1 cellular context compared by ENCODE assay signal in the genomic region with DNA sequence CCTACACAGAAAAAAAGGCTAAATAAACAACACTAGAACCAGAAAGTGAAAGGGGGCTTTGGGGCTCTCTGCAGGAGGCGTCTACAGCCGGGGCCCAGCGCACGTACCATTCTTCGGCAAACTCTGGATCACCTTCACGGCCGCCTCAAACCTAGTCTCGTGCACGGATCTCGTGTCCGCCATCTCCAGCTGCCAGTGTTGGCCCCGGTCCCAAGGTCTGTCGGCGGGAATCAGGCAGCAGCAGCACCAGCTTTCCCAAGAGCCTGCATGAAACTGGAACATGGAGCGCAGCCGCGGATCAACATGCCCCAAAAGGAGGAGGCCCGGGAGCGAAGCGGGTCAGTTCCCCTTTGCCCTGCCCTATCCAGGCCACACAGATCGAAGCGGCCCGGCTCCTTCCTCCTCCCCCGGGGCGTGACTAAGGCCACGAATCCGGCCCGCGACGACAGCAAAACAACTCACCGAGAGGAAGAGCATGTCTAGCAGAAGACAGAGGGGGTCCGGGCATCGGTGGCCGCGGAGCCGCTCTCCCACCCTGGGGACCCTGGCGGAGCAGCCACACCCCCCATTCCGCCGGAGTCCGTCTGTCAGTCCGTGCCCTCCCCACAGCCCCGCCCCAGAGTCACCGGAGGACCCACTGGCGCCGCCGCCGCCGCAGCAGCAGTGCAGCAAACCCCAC.
TF ChIP-seq lines count a peak whose summit lies in the region.

A gene with protein sequence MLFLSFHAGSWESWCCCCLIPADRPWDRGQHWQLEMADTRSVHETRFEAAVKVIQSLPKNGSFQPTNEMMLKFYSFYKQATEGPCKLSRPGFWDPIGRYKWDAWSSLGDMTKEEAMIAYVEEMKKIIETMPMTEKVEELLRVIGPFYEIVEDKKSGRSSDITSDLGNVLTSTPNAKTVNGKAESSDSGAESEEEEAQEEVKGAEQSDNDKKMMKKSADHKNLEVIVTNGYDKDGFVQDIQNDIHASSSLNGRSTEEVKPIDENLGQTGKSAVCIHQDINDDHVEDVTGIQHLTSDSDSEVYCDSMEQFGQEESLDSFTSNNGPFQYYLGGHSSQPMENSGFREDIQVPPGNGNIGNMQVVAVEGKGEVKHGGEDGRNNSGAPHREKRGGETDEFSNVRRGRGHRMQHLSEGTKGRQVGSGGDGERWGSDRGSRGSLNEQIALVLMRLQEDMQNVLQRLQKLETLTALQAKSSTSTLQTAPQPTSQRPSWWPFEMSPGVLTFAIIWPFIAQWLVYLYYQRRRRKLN (minus strand): TSS at position 586 of the 679 bp plus-strand sequence. CDS start 109 bp downstream, at position 477.

TF ChIP-seq in K562, 482 proteins besides CTCF, POLR2A, EP300 and RAD21 (continued from another document and continues in another):
- TF ChIP-seq, protein P1, sequence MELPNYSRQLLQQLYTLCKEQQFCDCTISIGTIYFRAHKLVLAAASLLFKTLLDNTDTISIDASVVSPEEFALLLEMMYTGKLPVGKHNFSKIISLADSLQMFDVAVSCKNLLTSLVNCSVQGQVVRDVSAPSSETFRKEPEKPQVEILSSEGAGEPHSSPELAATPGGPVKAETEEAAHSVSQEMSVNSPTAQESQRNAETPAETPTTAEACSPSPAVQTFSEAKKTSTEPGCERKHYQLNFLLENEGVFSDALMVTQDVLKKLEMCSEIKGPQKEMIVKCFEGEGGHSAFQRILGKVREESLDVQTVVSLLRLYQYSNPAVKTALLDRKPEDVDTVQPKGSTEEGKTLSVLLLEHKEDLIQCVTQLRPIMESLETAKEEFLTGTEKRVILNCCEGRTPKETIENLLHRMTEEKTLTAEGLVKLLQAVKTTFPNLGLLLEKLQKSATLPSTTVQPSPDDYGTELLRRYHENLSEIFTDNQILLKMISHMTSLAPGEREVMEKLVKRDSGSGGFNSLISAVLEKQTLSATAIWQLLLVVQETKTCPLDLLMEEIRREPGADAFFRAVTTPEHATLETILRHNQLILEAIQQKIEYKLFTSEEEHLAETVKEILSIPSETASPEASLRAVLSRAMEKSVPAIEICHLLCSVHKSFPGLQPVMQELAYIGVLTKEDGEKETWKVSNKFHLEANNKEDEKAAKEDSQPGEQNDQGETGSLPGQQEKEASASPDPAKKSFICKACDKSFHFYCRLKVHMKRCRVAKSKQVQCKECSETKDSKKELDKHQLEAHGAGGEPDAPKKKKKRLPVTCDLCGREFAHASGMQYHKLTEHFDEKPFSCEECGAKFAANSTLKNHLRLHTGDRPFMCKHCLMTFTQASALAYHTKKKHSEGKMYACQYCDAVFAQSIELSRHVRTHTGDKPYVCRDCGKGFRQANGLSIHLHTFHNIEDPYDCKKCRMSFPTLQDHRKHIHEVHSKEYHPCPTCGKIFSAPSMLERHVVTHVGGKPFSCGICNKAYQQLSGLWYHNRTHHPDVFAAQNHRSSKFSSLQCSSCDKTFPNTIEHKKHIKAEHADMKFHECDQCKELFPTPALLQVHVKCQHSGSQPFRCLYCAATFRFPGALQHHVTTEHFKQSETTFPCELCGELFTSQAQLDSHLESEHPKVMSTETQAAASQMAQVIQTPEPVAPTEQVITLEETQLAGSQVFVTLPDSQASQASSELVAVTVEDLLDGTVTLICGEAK (IDR thresholded peaks at IDR 0.05): no peak
- TF ChIP-seq, protein P1 (CRISPR knock-in tag; IDR thresholded peaks at IDR 0.05): no peak; the same call in 1 of the 2 replicates
- TF ChIP-seq HLTF (IDR thresholded peaks at IDR 0.05): 0 out of 2 replicates have a peak, but pooled peaks have one; percentile 38
- no peak; the same call in 1 of the 2 replicates for TF ChIP-seq MYNN (IDR thresholded peaks at IDR 0.05)
- no peak for TF ChIP-seq MYNN (CRISPR knock-in tag; IDR thresholded peaks at IDR 0.05)
- TF ChIP-seq ASH1L (IDR thresholded peaks at IDR 0.05; ENCODE audit: borderline replicate concordance, low read depth, partially characterized antibody): no peak
- peak; percentile 57; the same call in 1 of the 2 replicates for TF ChIP-seq ZNF263 (CRISPR knock-in tag; IDR thresholded peaks at IDR 0.05; ENCODE audit: borderline replicate concordance)
- TF ChIP-seq MYC (IDR thresholded peaks at IDR 0.05; ENCODE audit: low read depth, low read length): no peak
- TF ChIP-seq MYC (CRISPR knock-in tag; IDR thresholded peaks at IDR 0.05; ENCODE audit: borderline replicate concordance, low read depth): no peak
- TF ChIP-seq TGIF2 (CRISPR knock-in tag; IDR thresholded peaks at IDR 0.05): 0 out of 2 replicates have a peak, but pooled peaks have one; percentile 31
- peak; percentile 30; the same call in 1 of the 2 replicates for TF ChIP-seq POLR2AphosphoS5 (IDR thresholded peaks at IDR 0.05; ENCODE audit: control insufficient read depth, insufficient read depth, low read depth, low read length)
- peak; percentile 26; the same call in 1 of the 2 replicates for TF ChIP-seq ARID2 (IDR thresholded peaks at IDR 0.05)
- no peak for TF ChIP-seq ZNF830 (CRISPR knock-in tag; IDR thresholded peaks at IDR 0.05)
- peak; percentile 14; the same call in 1 of the 2 replicates for TF ChIP-seq HCFC1 (IDR thresholded peaks at IDR 0.05; ENCODE audit: low read depth, low read length)
- TF ChIP-seq, protein P2, sequence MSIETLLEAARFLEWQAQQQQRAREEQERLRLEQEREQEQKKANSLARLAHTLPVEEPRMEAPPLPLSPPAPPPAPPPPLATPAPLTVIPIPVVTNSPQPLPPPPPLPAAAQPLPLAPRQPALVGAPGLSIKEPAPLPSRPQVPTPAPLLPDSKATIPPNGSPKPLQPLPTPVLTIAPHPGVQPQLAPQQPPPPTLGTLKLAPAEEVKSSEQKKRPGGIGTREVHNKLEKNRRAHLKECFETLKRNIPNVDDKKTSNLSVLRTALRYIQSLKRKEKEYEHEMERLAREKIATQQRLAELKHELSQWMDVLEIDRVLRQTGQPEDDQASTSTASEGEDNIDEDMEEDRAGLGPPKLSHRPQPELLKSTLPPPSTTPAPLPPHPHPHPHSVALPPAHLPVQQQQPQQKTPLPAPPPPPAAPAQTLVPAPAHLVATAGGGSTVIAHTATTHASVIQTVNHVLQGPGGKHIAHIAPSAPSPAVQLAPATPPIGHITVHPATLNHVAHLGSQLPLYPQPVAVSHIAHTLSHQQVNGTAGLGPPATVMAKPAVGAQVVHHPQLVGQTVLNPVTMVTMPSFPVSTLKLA (conservative IDR thresholded peaks at IDR 0.05): peak; percentile 53 to 78; a peak in 3 of 4 replicates
- TF ChIP-seq OTX1 (CRISPR knock-in tag; IDR thresholded peaks at IDR 0.05): no peak
- TF ChIP-seq CREB1 (IDR thresholded peaks at IDR 0.05): no peak
- TF ChIP-seq CREB1 (CRISPR knock-in tag; IDR thresholded peaks at IDR 0.05): peak; percentile 50
- no peak for TF ChIP-seq NCOA1 (IDR thresholded peaks at IDR 0.05; ENCODE audit: low read depth)
- TF ChIP-seq KDM5B (IDR thresholded peaks at IDR 0.05; ENCODE audit: insufficient replicate concordance, low read depth, low read length): peak; percentile 82
- TF ChIP-seq, protein P3, sequence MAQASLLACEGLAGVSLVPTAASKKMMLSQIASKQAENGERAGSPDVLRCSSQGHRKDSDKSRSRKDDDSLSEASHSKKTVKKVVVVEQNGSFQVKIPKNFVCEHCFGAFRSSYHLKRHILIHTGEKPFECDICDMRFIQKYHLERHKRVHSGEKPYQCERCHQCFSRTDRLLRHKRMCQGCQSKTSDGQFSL (CRISPR knock-in tag; IDR thresholded peaks at IDR 0.05): peak; percentile 67; the same call in 1 of the 2 replicates
- TF ChIP-seq, protein P3 (tag; IDR thresholded peaks at IDR 0.05): no peak; a peak in 1 of 4 replicates
- no peak; the same call in 1 of the 2 replicates for TF ChIP-seq ETV1 (tag; conservative IDR thresholded peaks at IDR 0.05; ENCODE audit: low read depth)
- TF ChIP-seq, protein P4, sequence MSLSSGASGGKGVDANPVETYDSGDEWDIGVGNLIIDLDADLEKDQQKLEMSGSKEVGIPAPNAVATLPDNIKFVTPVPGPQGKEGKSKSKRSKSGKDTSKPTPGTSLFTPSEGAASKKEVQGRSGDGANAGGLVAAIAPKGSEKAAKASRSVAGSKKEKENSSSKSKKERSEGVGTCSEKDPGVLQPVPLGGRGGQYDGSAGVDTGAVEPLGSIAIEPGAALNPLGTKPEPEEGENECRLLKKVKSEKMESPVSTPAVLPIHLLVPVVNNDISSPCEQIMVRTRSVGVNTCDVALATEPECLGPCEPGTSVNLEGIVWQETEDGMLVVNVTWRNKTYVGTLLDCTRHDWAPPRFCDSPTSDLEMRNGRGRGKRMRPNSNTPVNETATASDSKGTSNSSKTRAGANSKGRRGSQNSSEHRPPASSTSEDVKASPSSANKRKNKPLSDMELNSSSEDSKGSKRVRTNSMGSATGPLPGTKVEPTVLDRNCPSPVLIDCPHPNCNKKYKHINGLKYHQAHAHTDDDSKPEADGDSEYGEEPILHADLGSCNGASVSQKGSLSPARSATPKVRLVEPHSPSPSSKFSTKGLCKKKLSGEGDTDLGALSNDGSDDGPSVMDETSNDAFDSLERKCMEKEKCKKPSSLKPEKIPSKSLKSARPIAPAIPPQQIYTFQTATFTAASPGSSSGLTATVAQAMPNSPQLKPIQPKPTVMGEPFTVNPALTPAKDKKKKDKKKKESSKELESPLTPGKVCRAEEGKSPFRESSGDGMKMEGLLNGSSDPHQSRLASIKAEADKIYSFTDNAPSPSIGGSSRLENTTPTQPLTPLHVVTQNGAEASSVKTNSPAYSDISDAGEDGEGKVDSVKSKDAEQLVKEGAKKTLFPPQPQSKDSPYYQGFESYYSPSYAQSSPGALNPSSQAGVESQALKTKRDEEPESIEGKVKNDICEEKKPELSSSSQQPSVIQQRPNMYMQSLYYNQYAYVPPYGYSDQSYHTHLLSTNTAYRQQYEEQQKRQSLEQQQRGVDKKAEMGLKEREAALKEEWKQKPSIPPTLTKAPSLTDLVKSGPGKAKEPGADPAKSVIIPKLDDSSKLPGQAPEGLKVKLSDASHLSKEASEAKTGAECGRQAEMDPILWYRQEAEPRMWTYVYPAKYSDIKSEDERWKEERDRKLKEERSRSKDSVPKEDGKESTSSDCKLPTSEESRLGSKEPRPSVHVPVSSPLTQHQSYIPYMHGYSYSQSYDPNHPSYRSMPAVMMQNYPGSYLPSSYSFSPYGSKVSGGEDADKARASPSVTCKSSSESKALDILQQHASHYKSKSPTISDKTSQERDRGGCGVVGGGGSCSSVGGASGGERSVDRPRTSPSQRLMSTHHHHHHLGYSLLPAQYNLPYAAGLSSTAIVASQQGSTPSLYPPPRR (CRISPR knock-in tag; IDR thresholded peaks at IDR 0.05; ENCODE audit: borderline replicate concordance): peak; percentile 49; the same call in 1 of the 2 replicates
- TF ChIP-seq, protein P5, sequence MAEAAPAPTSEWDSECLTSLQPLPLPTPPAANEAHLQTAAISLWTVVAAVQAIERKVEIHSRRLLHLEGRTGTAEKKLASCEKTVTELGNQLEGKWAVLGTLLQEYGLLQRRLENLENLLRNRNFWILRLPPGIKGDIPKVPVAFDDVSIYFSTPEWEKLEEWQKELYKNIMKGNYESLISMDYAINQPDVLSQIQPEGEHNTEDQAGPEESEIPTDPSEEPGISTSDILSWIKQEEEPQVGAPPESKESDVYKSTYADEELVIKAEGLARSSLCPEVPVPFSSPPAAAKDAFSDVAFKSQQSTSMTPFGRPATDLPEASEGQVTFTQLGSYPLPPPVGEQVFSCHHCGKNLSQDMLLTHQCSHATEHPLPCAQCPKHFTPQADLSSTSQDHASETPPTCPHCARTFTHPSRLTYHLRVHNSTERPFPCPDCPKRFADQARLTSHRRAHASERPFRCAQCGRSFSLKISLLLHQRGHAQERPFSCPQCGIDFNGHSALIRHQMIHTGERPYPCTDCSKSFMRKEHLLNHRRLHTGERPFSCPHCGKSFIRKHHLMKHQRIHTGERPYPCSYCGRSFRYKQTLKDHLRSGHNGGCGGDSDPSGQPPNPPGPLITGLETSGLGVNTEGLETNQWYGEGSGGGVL (CRISPR knock-in tag; IDR thresholded peaks at IDR 0.05): no peak
- TF ChIP-seq BHLHE40 (IDR thresholded peaks at IDR 0.05; ENCODE audit: low read length): peak; percentile 93
- TF ChIP-seq, protein P6, sequence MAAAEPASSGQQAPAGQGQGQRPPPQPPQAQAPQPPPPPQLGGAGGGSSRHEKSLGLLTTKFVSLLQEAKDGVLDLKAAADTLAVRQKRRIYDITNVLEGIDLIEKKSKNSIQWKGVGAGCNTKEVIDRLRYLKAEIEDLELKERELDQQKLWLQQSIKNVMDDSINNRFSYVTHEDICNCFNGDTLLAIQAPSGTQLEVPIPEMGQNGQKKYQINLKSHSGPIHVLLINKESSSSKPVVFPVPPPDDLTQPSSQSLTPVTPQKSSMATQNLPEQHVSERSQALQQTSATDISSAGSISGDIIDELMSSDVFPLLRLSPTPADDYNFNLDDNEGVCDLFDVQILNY (CRISPR knock-in tag; IDR thresholded peaks at IDR 0.05): no peak
- TF ChIP-seq ATF1 (CRISPR knock-in tag; IDR thresholded peaks at IDR 0.05): no peak
- peak; percentile 26; the same call in 1 of the 2 replicates for TF ChIP-seq ATF1 (tag; IDR thresholded peaks at IDR 0.05)
- peak; percentile 23 for TF ChIP-seq HNRNPLL (IDR thresholded peaks at IDR 0.05; ENCODE audit: low read depth, low read length, poor library complexity, severe bottlenecking)
- TF ChIP-seq MCM5 (IDR thresholded peaks at IDR 0.05; ENCODE audit: low read depth): no peak
- no peak for TF ChIP-seq ZSCAN29 (IDR thresholded peaks at IDR 0.05)
- no peak for TF ChIP-seq SMAD3 (CRISPR knock-in tag; conservative IDR thresholded peaks at IDR 0.05)
